In genomic region chr10:47383254-47384147, GRCh38 we compare ENCODE assay signal across 9 cellular contexts. TPM values are rescaled to one million over a fixed set of nuclear protein-coding genes. Genes with fewer than 3 reads are reported as not detected.
A peak's percentile ranks its signal among the peaks of the same experiment; 100 is the strongest.
DNase-seq lines count a peak whose midpoint lies in the region; ATAC-seq and TF ChIP-seq lines count a peak whose summit lies in the region.
"Had no signal": no experiment of that assay in that cellular context is flagged by ENCODE, and none has a peak within 500 bp of the region (broad histone marks: within the 10 kb centered on the region; RNA-seq: fewer than 3 reads in every experiment).

No MANE protein-coding gene starts in this region.

- in situ Hi-C loops in astrocyte of the spinal cord (cut with HindIII; ENCODE audit: low sequenced_read_pairs): no loop called here

- H3K27ac ChIP-seq in DND-41 (ENCODE audit: low read length) (no peak overlapping the region), lung (ENCODE audit: low read depth in 1 of 2, low read length in 1 of 2) (no peak overlapping the region), urinary bladder (ENCODE audit: low read depth) (no peak overlapping the region)

- TF ChIP-seq CTCF in DND-41 (IDR thresholded peaks at IDR 0.05; ENCODE audit: borderline replicate concordance, extremely low read depth, low read length, poor library complexity, severe bottlenecking) (no peak), astrocyte of the spinal cord (IDR thresholded peaks at IDR 0.05; ENCODE audit: low read depth, low read length) (no peak), lung (IDR thresholded peaks at IDR 0.05; ENCODE audit: control extremely low read depth, extremely low read depth) (no peak)

- ATAC-seq in DND-41 (ENCODE audit: insufficient read depth, low read depth) (no peak), lung (ENCODE audit: insufficient read depth, low FRiP score) (no peak), left lobe of liver (no peak), HG03442 (IDR thresholded peaks at IDR 0.05; ENCODE audit: unreplicated experiment) (no peak)

- peak overlapping the region; percentile 89 for H3K4me2 ChIP-seq in DND-41 (ENCODE audit: insufficient read depth, low read length)

- peak overlapping the region; percentile 81 for H2AFZ ChIP-seq in DND-41 (ENCODE audit: low read depth, low read length)

- H3K36me3 ChIP-seq in DND-41 (ENCODE audit: insufficient read depth, low read length) (no peaks in the 10 kb centered on the region), lung (ENCODE audit: control insufficient read depth in 2 of 2, insufficient read depth in 2 of 2, low read length in 2 of 2) (no peaks in the 10 kb centered on the region), urinary bladder (ENCODE audit: insufficient read depth) (no peaks in the 10 kb centered on the region)

- 15 to 19% methylated on average over 9 of the region's 9 CpGs for WGBS in lung, 2 donors
- 19% methylated on average over 9 of the region's 9 CpGs for WGBS in urinary bladder

- no peaks in the 10 kb centered on the region for H3K79me2 ChIP-seq in DND-41 (ENCODE audit: insufficient read depth, low read length)

- H3K9me3 ChIP-seq in DND-41 (ENCODE audit: insufficient read depth, low read length, severe bottlenecking) (no peaks in the 10 kb centered on the region), lung (ENCODE audit: control insufficient read depth in 2 of 2, insufficient read depth in 1 of 2, low read length in 1 of 2) (no peaks in the 10 kb centered on the region)

- H3K4me3 ChIP-seq in DND-41 (ENCODE audit: low read depth in 1 of 2, low read length in 2 of 2) (peak overlapping the region; percentile 32 to 66; a peak in 3 of 4 replicates), astrocyte of the spinal cord (ENCODE audit: low read depth, low read length) (peak overlapping the region; percentile 66), lung (peak overlapping the region; percentile 61), urinary bladder (ENCODE audit: low read depth, low read length) (peak overlapping the region; percentile 58)

- 0 out of 2 replicates have a peak, but pooled peaks cover 3% of the 10 kb centered on the region for H4K20me1 ChIP-seq in DND-41 (ENCODE audit: insufficient read depth, low read length)

- H3K27me3 ChIP-seq in DND-41 (ENCODE audit: insufficient read depth, low read length, poor library complexity) (peaks cover 45% of the 10 kb centered on the region), lung (ENCODE audit: control insufficient read depth, insufficient read depth) (no peaks in the 10 kb centered on the region)

- no peak for DNase-seq in DND-41
- peak; percentile 62 to 87 (median 77) for DNase-seq in NCI-H1417 (lab: John Stamatoyannopoulos, UW)
- no peak for DNase-seq in astrocyte of the spinal cord (ENCODE audit: low read depth, low spot score)
- DNase-seq in lung (ENCODE audit: low spot score): peak; percentile 27
- no peak for DNase-seq in left lobe of liver (ENCODE audit: low spot score)
- no peak for DNase-seq in pons (ENCODE audit: low spot score)

- peaks cover 18% of the 10 kb centered on the region for H3K4me1 ChIP-seq in DND-41 (ENCODE audit: insufficient read depth, low read length)
- peaks cover 0 to 1% of the 10 kb centered on the region in 2 donors for H3K4me1 ChIP-seq in lung (ENCODE audit: control insufficient read depth in 2 of 2, insufficient read depth in 2 of 2, low read length in 2 of 2)
- H3K4me1 ChIP-seq in urinary bladder (ENCODE audit: insufficient read depth): no peaks in the 10 kb centered on the region

- peak overlapping the region; percentile 52 for H3K9ac ChIP-seq in DND-41 (ENCODE audit: low read depth, low read length)

RNA-seq across cellular contexts. Expression of gene ZNF488, which starts 0.6 kb away (rescaled TPM):
- under 1 TPM; 0.37 to 0.64 TPM for total RNA-seq in lung
- under 1 TPM; 0.15 to 0.47 TPM for polyA plus RNA-seq in lung
- 0.63 TPM for total RNA-seq in urinary bladder
- polyA plus RNA-seq in urinary bladder: 0.41 TPM
- 0.08 TPM for total RNA-seq in left lobe of liver
- total RNA-seq: T-helper 1 cell treated with Interleukin-12 subunit alpha and Interleukin-12 subunit beta and Interleukin-4 antibody, amounts not matched to agents 30 ng/mL and 1 ng/mL, for 36 hours had no signal

RNA-seq across cellular contexts. Expression of gene RBP3, which starts 35.3 kb away (rescaled TPM):
- total RNA-seq in lung (not detected), urinary bladder (not detected), left lobe of liver (not detected)
- polyA plus RNA-seq in lung (under 1 TPM in 1 of 2 donors, not detected in 1; 0.01 TPM), urinary bladder (not detected)
- total RNA-seq: T-helper 1 cell treated with Interleukin-12 subunit alpha and Interleukin-12 subunit beta and Interleukin-4 antibody, amounts not matched to agents 30 ng/mL and 1 ng/mL, for 36 hours had no signal

Comparison
In these comparisons a context has a peak if more than half of its experiments do, and no peak if none do; other contexts are left out.
1. DNase-seq: peak in NCI-H1417 (3 of 3) and lung (single experiment); none in DND-41 (single experiment), astrocyte of the spinal cord (single experiment), left lobe of liver (single experiment) and pons (single experiment).
2. Peak in every context shown above with its lines, with median percentiles within 50 percentile points of each other: H3K4me3 ChIP-seq.